9 cellular contexts compared by ENCODE assay signal in the genomic region with DNA sequence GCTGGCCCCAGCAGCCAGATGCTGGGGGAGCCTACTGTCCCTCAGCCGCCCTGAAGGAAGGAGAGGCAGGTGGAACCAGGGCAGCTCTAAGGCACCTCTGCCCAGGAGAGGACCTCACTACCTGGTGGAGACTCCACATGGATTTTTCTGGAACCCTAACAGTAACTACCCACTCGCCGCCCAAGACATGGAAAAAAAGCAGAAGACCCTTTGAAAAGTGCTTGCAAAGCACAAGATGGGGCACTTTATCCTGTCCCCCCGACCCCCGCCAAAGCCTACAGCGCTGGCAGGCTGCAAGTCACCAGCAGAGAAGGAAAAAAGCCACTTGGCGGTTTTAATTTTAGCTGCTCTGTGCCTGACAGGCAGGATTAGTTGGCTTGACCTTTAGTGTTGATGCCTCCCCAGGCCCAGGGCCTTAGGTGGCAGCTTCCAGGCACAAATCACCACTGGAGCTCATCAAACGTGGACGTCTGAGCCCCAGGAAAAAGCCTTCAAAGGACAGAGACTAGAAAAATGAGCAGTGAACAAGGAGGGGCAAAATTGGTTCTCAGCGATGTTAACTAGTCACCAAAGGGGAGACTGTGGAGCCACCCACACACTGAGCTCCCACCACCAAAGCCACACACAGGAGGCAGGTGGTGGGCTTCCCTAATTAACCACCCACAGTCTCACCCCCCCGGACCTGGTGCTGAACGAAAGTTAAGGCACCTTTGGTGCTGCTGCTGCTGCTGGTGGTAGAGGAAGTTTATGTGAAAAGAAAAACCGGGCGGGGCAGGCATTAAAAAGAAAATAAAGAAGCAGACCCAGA. TPM values are rescaled to one million over a fixed set of nuclear protein-coding genes. Genes with fewer than 3 reads are reported as not detected.
A peak's percentile ranks its signal among the peaks of the same experiment; 100 is the strongest.
DNase-seq lines count a peak whose midpoint lies in the region; ATAC-seq and TF ChIP-seq lines count a peak whose summit lies in the region.
"Had no signal": no experiment of that assay in that cellular context is flagged by ENCODE, and none has a peak within 500 bp of the region (broad histone marks: within the 10 kb centered on the region; RNA-seq: fewer than 3 reads in every experiment).

No MANE protein-coding gene starts in this region.

- peaks cover 80% of the 10 kb centered on the region for H3K36me3 Mint-ChIP-seq in activated CD4-positive, alpha-beta T cell treated with anti-CD3 and anti-CD28 coated beads, Interleukin-2, amount 10 ng/mL, durations not matched to agents 7 days and 5 days (ENCODE audit: low read depth)

- peaks cover 94% of the 10 kb centered on the region for H3K4me1 Mint-ChIP-seq in activated CD4-positive, alpha-beta T cell treated with anti-CD3 and anti-CD28 coated beads, Interleukin-2, amount 10 ng/mL, durations not matched to agents 7 days and 5 days

- intact Hi-C loops in gastrocnemius medialis (cut with DNase I; ENCODE audit: low total_unique reads) = loop anchor here (1.0 to 2.0 kb wide), 2 partner anchors 13 to 21 kb away; no protein-coding TSS in a partner anchor

- TF ChIP-seq CTCF in gastrocnemius medialis (IDR thresholded peaks at IDR 0.05 in 4 of 5, conservative IDR thresholded peaks at IDR 0.05 in 1 of 5) = no peak

- peaks cover 11 to 52% of the 10 kb centered on the region in 2 donors for H3K36me3 ChIP-seq in gastrocnemius medialis

- DNase-seq in activated CD4-positive, alpha-beta T cell treated with anti-CD3 and anti-CD28 coated beads, Interleukin-2, amount 10 ng/mL, durations not matched to agents 7 days and 5 days = peak; percentile 81
- DNase-seq in epithelial cell of prostate (ENCODE audit: low read depth, low spot score) (no peak), gastrocnemius medialis (peak in 1 of 2 donors; percentile 32), NCI-H2196 treated with DMSO at 0.1 percent for 48 hours (lab: John Stamatoyannopoulos, UW; ENCODE audit: unreplicated experiment) (no peak), UCSD-AML1 (lab: John Stamatoyannopoulos, UW; ENCODE audit: unreplicated experiment) (no peak)

- in situ Hi-C loops in gastrocnemius medialis (cut with MboI; ENCODE audit: low sequenced_read_pairs in 4 of 4) = no loop called here

- TF ChIP-seq POLR2A in GM18505 (IDR thresholded peaks at IDR 0.05; ENCODE audit: borderline replicate concordance, extremely low read depth, insufficient read depth, insufficient read length) (peak; percentile 6), gastrocnemius medialis (IDR thresholded peaks at IDR 0.05) (no peak)

- ATAC-seq in GM18505 (IDR thresholded peaks at IDR 0.05; ENCODE audit: unreplicated experiment) (no peak), gastrocnemius medialis (no peak), GM21423 (IDR thresholded peaks at IDR 0.05; ENCODE audit: unreplicated experiment) (no peak), HG03571 (IDR thresholded peaks at IDR 0.05; ENCODE audit: unreplicated experiment) (no peak)

- H3K4me3 ChIP-seq in gastrocnemius medialis = no peak overlapping the region

- H3K9me3 Mint-ChIP-seq in activated CD4-positive, alpha-beta T cell treated with anti-CD3 and anti-CD28 coated beads, Interleukin-2, amount 10 ng/mL, durations not matched to agents 7 days and 5 days = no peaks in the 10 kb centered on the region

- peaks cover 76 to 79% of the 10 kb centered on the region in 2 donors for H3K4me1 ChIP-seq in gastrocnemius medialis

- H3K9me3 ChIP-seq in gastrocnemius medialis = no peaks in the 10 kb centered on the region

- no peaks in the 10 kb centered on the region for H3K27me3 ChIP-seq in gastrocnemius medialis

- peak overlapping the region; percentile 76 for H3K4me3 Mint-ChIP-seq in activated CD4-positive, alpha-beta T cell treated with anti-CD3 and anti-CD28 coated beads, Interleukin-2, amount 10 ng/mL, durations not matched to agents 7 days and 5 days

- no peaks in the 10 kb centered on the region for H3K27me3 Mint-ChIP-seq in activated CD4-positive, alpha-beta T cell treated with anti-CD3 and anti-CD28 coated beads, Interleukin-2, amount 10 ng/mL, durations not matched to agents 7 days and 5 days

- CTCF ChIA-PET in activated CD4-positive, alpha-beta T cell treated with anti-CD3 and anti-CD28 coated beads, Interleukin-2, amount 10 ng/mL, durations not matched to agents 7 days and 5 days (lab: Charles Lee) = interaction anchor here (0.7 to 5.7 kb wide), 9 partner anchors 9 to 113 kb away, joined by 3 to 51 read pairs (median 3); a partner anchor contains a TSS

- peak overlapping the region; percentile 94 for H3K27ac Mint-ChIP-seq in activated CD4-positive, alpha-beta T cell treated with anti-CD3 and anti-CD28 coated beads, Interleukin-2, amount 10 ng/mL, durations not matched to agents 7 days and 5 days

- H3K27ac ChIP-seq in epithelial cell of prostate (peak overlapping the region; percentile 67), gastrocnemius medialis (peak overlapping the region; percentile 91 to 99 (median 94))

- POLR2A ChIA-PET in activated CD4-positive, alpha-beta T cell treated with anti-CD3 and anti-CD28 coated beads, Interleukin-2, amount 10 ng/mL, durations not matched to agents 7 days and 5 days (lab: Charles Lee) = interaction anchor here (0.9 kb wide), 1 partner anchor 19 kb away, joined by 3 read pairs; no protein-coding TSS in a partner anchor

RNA-seq across cellular contexts. Expression of a gene that starts 4.2 kb away (rescaled TPM):
- total RNA-seq in activated CD4-positive, alpha-beta T cell treated with anti-CD3 and anti-CD28 coated beads, Interleukin-2, amount 10 ng/mL, durations not matched to agents 7 days and 5 days = 1 to 10 TPM; 3.9 to 4.3 TPM
- total RNA-seq in gastrocnemius medialis = 1,000 to 10,000 TPM in 3 of 4 donors, 100 to 1,000 TPM in 1; 881 to 2,858 (median 1,836) TPM

RNA-seq across cellular contexts. Expression of a gene that starts 14.3 kb away (rescaled TPM):
- total RNA-seq in activated CD4-positive, alpha-beta T cell treated with anti-CD3 and anti-CD28 coated beads, Interleukin-2, amount 10 ng/mL, durations not matched to agents 7 days and 5 days = 100 to 1,000 TPM; 435 to 456 TPM
- total RNA-seq in gastrocnemius medialis = 100 to 1,000 TPM; 171 to 249 (median 193) TPM

RNA-seq across cellular contexts. Expression of a gene that starts 20.1 kb away (rescaled TPM):
- total RNA-seq in activated CD4-positive, alpha-beta T cell treated with anti-CD3 and anti-CD28 coated beads, Interleukin-2, amount 10 ng/mL, durations not matched to agents 7 days and 5 days = 100 to 1,000 TPM; 293 to 300 TPM
- 10 to 100 TPM in 1 of 4 donors, 1 to 10 TPM in 3; 2.9 to 10.9 (median 7.1) TPM for total RNA-seq in gastrocnemius medialis

RNA-seq across cellular contexts. Expression of a gene that starts 39.0 kb away (rescaled TPM):
- 10 to 100 TPM; 86.6 to 91.2 TPM for total RNA-seq in activated CD4-positive, alpha-beta T cell treated with anti-CD3 and anti-CD28 coated beads, Interleukin-2, amount 10 ng/mL, durations not matched to agents 7 days and 5 days
- total RNA-seq in gastrocnemius medialis = 10 to 100 TPM in 1 of 4 donors, 1 to 10 TPM in 3; 4.3 to 14.8 (median 6.2) TPM

RNA-seq across cellular contexts. Expression of a gene that starts 41.0 kb away (rescaled TPM):
- total RNA-seq in activated CD4-positive, alpha-beta T cell treated with anti-CD3 and anti-CD28 coated beads, Interleukin-2, amount 10 ng/mL, durations not matched to agents 7 days and 5 days = under 1 TPM; 0.07 to 0.15 TPM
- 1 to 10 TPM in 2 of 4 donors, under 1 TPM in 2; 0.15 to 6.2 (median 1.8) TPM for total RNA-seq in gastrocnemius medialis
- total RNA-seq: lung microvascular endothelial cell had no signal

Comparison
In these comparisons a context has a peak if more than half of its experiments do, and no peak if none do; other contexts are left out.
1. RNA of a gene that starts 4.2 kb away (total RNA-seq): 881 to 2,858 TPM in gastrocnemius medialis; 3.9 to 4.3 TPM in activated CD4-positive, alpha-beta T cell treated with anti-CD3 and anti-CD28 coated beads, Interleukin-2, amount 10 ng/mL, durations not matched to agents 7 days and 5 days; every median in the first group is over 100 times any median in the second.
2. RNA of a gene that starts 20.1 kb away (total RNA-seq): 293 to 300 TPM in activated CD4-positive, alpha-beta T cell treated with anti-CD3 and anti-CD28 coated beads, Interleukin-2, amount 10 ng/mL, durations not matched to agents 7 days and 5 days; 2.9 to 10.9 TPM in gastrocnemius medialis; every median in the first group is over 10 times any median in the second.